Comparison of ENCODE assay signal across 4 cellular contexts in the genomic region with DNA sequence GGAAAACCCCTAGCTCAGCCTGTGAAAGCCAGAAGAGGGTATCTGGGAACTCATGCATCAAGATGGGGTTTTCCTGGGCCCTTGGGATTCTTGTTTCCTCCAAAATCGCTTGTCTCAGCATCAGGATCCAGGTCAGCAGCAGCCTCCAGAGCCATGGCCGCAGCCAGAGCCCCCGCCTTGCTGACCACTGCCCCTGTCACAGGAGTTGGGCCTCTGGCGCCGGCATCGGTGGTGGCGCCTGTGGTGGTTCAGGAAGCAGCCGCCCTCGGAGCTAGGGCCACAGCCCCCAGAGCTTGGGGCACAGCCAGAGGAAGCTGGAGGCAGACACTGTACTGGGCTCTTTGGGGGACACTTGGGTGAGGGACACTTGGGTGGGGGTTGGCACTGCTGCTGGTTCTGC. TPM values are rescaled to one million over a fixed set of nuclear protein-coding genes. Genes with fewer than 3 reads are reported as not detected.
"Had no signal": no experiment of that assay in that cellular context is flagged by ENCODE, and none has a peak within 500 bp of the region (broad histone marks: within the 10 kb centered on the region; RNA-seq: fewer than 3 reads in every experiment).

No MANE protein-coding gene starts in this region.

RNA-seq across cellular contexts. Expression of a gene that starts 0.8 kb away (rescaled TPM):
- total RNA-seq: GM23248, H1, H9, HFFc6 had no signal
- polyA plus RNA-seq: H1 had no signal

RNA-seq across cellular contexts. Expression of a gene that starts 12.9 kb away (rescaled TPM):
- total RNA-seq: GM23248, H1, H9, HFFc6 had no signal
- polyA plus RNA-seq: GM23248, H1 had no signal

RNA-seq across cellular contexts. Expression of a gene that starts 20.5 kb away (rescaled TPM):
- total RNA-seq: GM23248, H1, H9, HFFc6 had no signal
- polyA plus RNA-seq: GM23248, H1 had no signal

RNA-seq across cellular contexts. Expression of a gene that starts 34.1 kb away (rescaled TPM):
- total RNA-seq: GM23248, H1, H9, HFFc6 had no signal
- polyA plus RNA-seq: GM23248, H1 had no signal

RNA-seq across cellular contexts. Expression of a gene that starts 43.4 kb away (rescaled TPM):
- total RNA-seq: GM23248, H1, H9, HFFc6 had no signal
- polyA plus RNA-seq: GM23248, H1 had no signal
